1 cellular context compared by ENCODE assay signal in genomic region chr6:116424001-116424400, GRCh38.
TF ChIP-seq lines count a peak whose summit lies in the region.

No MANE protein-coding gene starts in this region.

TF ChIP-seq in GM23338, 12 proteins besides CTCF, POLR2A, EP300 and RAD21 (continued from another document):
- TF ChIP-seq ZNF462 (CRISPR knock-in tag; IDR thresholded peaks at IDR 0.05) (no peak), REST (IDR thresholded peaks at IDR 0.05; ENCODE audit: unreplicated experiment) (no peak)
